In the genomic region with DNA sequence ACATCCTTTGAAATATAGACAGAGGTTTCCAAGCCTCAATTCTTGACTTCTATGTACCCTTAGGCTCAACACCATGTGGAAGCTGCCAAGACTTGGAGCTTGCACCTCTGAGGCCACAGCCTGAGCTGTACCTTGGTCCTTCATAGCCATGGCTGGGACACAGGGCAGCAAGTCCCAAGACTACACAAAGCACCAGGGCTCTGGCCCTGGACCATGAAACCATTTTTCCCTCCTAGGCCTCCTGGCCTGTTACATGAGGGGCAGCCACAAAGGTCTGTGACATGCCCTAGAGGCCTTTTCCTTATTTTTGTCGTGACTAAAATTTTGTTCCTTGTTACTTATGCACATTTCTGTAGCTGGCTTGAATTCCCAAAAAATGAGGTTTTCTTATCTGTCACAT, we compare ENCODE assay signal across 33 cellular contexts.
DNase-seq lines count a peak whose midpoint lies in the region; ATAC-seq, FAIRE-seq and TF ChIP-seq lines count a peak whose summit lies in the region.
"Had no signal": no experiment of that assay in that cellular context is flagged by ENCODE, and none has a peak within 500 bp of the region (broad histone marks: within the 10 kb centered on the region; RNA-seq: fewer than 3 reads in every experiment).

No MANE protein-coding gene starts in this region.

- POLR2A ChIA-PET in A549 (lab: Yijun Ruan, JAX) (no interaction called here), HEK293 (lab: Yijun Ruan, JAX) (no interaction called here), K562 (lab: Yijun Ruan, JAX) (no interaction called here)

- no peaks in the 10 kb centered on the region for H3K36me3 ChIP-seq in HEK293 (ENCODE audit: control insufficient read depth in 2 of 2, insufficient read depth in 1 of 2, low read length in 2 of 2)
- H3K36me3 ChIP-seq in K562 (ENCODE audit: control insufficient read depth, insufficient read depth, low read length), result no peaks in the 10 kb centered on the region
- no peaks in the 10 kb centered on the region for H3K36me3 ChIP-seq in neuronal stem cell (replicated peaks in 1 of 2; ENCODE audit: control insufficient read depth in 2 of 2, insufficient read depth in 2 of 2, low read length in 2 of 2)
- H3K36me3 ChIP-seq: BE2C; BLaER1; BLaER1 treated with 17β-estradiol and CSF1 and Interleukin-3, amounts not matched to agents 10 nM and 100 nM had no signal

- no peak overlapping the region for H3K4me3 ChIP-seq in A549
- no peak overlapping the region for H3K4me3 ChIP-seq in HEK293 (ENCODE audit: low read depth, low read length)
- no peak overlapping the region for H3K4me3 ChIP-seq in K562
- H3K4me3 ChIP-seq in neuronal stem cell (ENCODE audit: low read length in 2 of 2), result no peak overlapping the region
- H3K4me3 ChIP-seq: BLaER1; BLaER1 treated with 17β-estradiol and CSF1 and Interleukin-3, amounts not matched to agents 10 nM and 100 nM had no signal

- H2BK120ac ChIP-seq in neuronal stem cell (ENCODE audit: low read depth, low read length), result no peak overlapping the region

- TF ChIP-seq RAD21 in A549 (conservative IDR thresholded peaks at IDR 0.05 in 1 of 2, IDR thresholded peaks at IDR 0.05 in 1 of 2) (no peak), K562 (CRISPR knock-in tag; conservative IDR thresholded peaks at IDR 0.05 in 1 of 2, IDR thresholded peaks at IDR 0.05 in 1 of 2) (no peak)

- no TSS peak for BruUV-seq in K562 (replicated peaks; lab: Mats Ljungman, UMichigan)

- H3K9me3 ChIP-seq in A549 (no peaks in the 10 kb centered on the region; the same call in 2 of the 3 replicates), HEK293 (ENCODE audit: control insufficient read depth, insufficient read depth, low read depth, low read length) (no peaks in the 10 kb centered on the region), K562 (replicated peaks; ENCODE audit: control insufficient read depth, insufficient read depth, low read depth, low read length) (peaks cover 2% of the 10 kb centered on the region), neuronal stem cell (replicated peaks in 1 of 2; ENCODE audit: control insufficient read depth in 2 of 2, insufficient read depth in 1 of 2, low read depth in 1 of 2, low read length in 2 of 2) (peaks cover 3 to 8% of the 10 kb centered on the region in 2 donors)
- H3K9me3 ChIP-seq: BE2C, Caco-2 had no signal

- H2BK15ac ChIP-seq in neuronal stem cell (ENCODE audit: low read length), result no peak overlapping the region

- peak overlapping the region; percentile 53 for H3K4ac ChIP-seq in neuronal stem cell (ENCODE audit: low read length)

- TF ChIP-seq CTCF in A549 (IDR thresholded peaks at IDR 0.05) (no peak), HEK293 (tag by site-specific recombination; IDR thresholded peaks at IDR 0.05) (no peak), K562 (IDR thresholded peaks at IDR 0.05 in 2 of 3, conservative IDR thresholded peaks at IDR 0.05 in 1 of 3; ENCODE audit: insufficient read depth in 2 of 3, low read depth in 1 of 3, low read length in 3 of 3) (no peak)

- H3K4me2 ChIP-seq in A549, result no peak overlapping the region
- no peak overlapping the region for H3K4me2 ChIP-seq in K562 (ENCODE audit: insufficient read depth, low read length)
- no peak overlapping the region for H3K4me2 ChIP-seq in neuronal stem cell (ENCODE audit: insufficient read depth, low read length, poor library complexity, severe bottlenecking)
- H3K4me2 ChIP-seq: BLaER1; BLaER1 treated with 17β-estradiol and CSF1 and Interleukin-3, amounts not matched to agents 10 nM and 100 nM had no signal

- H3K9ac ChIP-seq in K562 (ENCODE audit: insufficient read depth in 1 of 2, low read depth in 2 of 2, low read length in 2 of 2), result no peak overlapping the region
- H3K9ac ChIP-seq in neuronal stem cell (ENCODE audit: low read depth, low read length, poor library complexity), result no peak overlapping the region
- H3K9ac ChIP-seq: BLaER1; BLaER1 treated with 17β-estradiol and CSF1 and Interleukin-3, amounts not matched to agents 10 nM and 100 nM had no signal

- H3K79me2 ChIP-seq in K562 (ENCODE audit: control insufficient read depth, insufficient read depth, low read length), result no peaks in the 10 kb centered on the region

- H2AFZ ChIP-seq in K562 (ENCODE audit: low read depth, low read length), result no peak overlapping the region
- no peak overlapping the region for H2AFZ ChIP-seq in neuronal stem cell (ENCODE audit: low read length)

- CTCF ChIA-PET in A549 (lab: Yijun Ruan, JAX), result no interaction called here
- CTCF ChIA-PET in HEK293 (lab: Yijun Ruan, JAX), result no interaction called here
- CTCF ChIA-PET in K562 (lab: Yijun Ruan, JAX; ENCODE audit: low intra/inter-chr PET ratio), result no interaction called here

- no peak overlapping the region for H4K8ac ChIP-seq in neuronal stem cell (ENCODE audit: low read depth, low read length)

- no peaks in the 10 kb centered on the region for H3K79me1 ChIP-seq in neuronal stem cell (ENCODE audit: low read depth, low read length)

- no peak overlapping the region for H3K18ac ChIP-seq in neuronal stem cell (ENCODE audit: low read length)

- H3K23ac ChIP-seq in neuronal stem cell (ENCODE audit: low read depth, low read length, poor library complexity), result no peak overlapping the region

- 0% methylated on average over 1 of the region's 1 CpG for WGBS in A549 (ENCODE audit: missing lambda C conversion rate)
- 0% methylated on average over 1 of the region's 1 CpG for WGBS in K562 (ENCODE audit: insufficient coverage, low coverage, missing lambda C conversion rate)
- WGBS in neuronal stem cell (ENCODE audit: extremely low coverage in 2 of 2, insufficient read length in 2 of 2, insufficient replicate concordance in 1 of 2), 2 donors, result no CpG with 5 or more reads among the region's 1 CpG

- ATAC-seq in A549 (no peak), K562 (no peak), HG03571 (IDR thresholded peaks at IDR 0.05; ENCODE audit: unreplicated experiment) (no peak), Right ventricle myocardium superior (ENCODE audit: poor library complexity) (no peak), GM19467 (IDR thresholded peaks at IDR 0.05; ENCODE audit: unreplicated experiment) (no peak)
- ATAC-seq: CD8-positive, alpha-beta T cell had no signal

- in situ Hi-C loops in K562 (cut with MboI), result no loop called here

- H3K14ac ChIP-seq in neuronal stem cell (ENCODE audit: low read length), result no peak overlapping the region

- TF ChIP-seq EP300 in A549 (IDR thresholded peaks at IDR 0.05), result no peak
- TF ChIP-seq EP300 in K562 (IDR thresholded peaks at IDR 0.05; ENCODE audit: low read length), result no peak

- FAIRE-seq in A549 (lab: Jason Lieb, UNC), result no peak
- no peak for FAIRE-seq in K562 (lab: Jason Lieb, UNC)
- FAIRE-seq: A204.1, D721Med had no signal

- H2AK5ac ChIP-seq in neuronal stem cell (ENCODE audit: low read depth, low read length), result no peak overlapping the region

- no peak overlapping the region for H2BK5ac ChIP-seq in neuronal stem cell (ENCODE audit: low read length)

- no peaks in the 10 kb centered on the region for H4K20me1 ChIP-seq in K562 (replicated peaks; ENCODE audit: control insufficient read depth, insufficient read depth, low read length)
- H4K20me1 ChIP-seq: BLaER1; BLaER1 treated with 17β-estradiol and CSF1 and Interleukin-3, amounts not matched to agents 10 nM and 100 nM had no signal

- TF ChIP-seq POLR2A in A549 (IDR thresholded peaks at IDR 0.05; ENCODE audit: low read length) (no peak), K562 (conservative IDR thresholded peaks at IDR 0.05) (no peak)

- H3K4me1 ChIP-seq in A549 (no peaks in the 10 kb centered on the region), HEK293 (ENCODE audit: control insufficient read depth, insufficient read depth, low read length) (no peaks in the 10 kb centered on the region), K562 (replicated peaks in 1 of 2; ENCODE audit: control insufficient read depth in 2 of 2, insufficient read depth in 2 of 2, low read length in 2 of 2) (no peaks in the 10 kb centered on the region), neuronal stem cell (ENCODE audit: control insufficient read depth in 2 of 2, insufficient read depth in 1 of 2, low read depth in 1 of 2, low read length in 2 of 2) (no peaks in the 10 kb centered on the region)
- H3K4me1 ChIP-seq: BE2C; BLaER1; BLaER1 treated with 17β-estradiol and CSF1 and Interleukin-3, amounts not matched to agents 10 nM and 100 nM; Caco-2 had no signal

- H2BK12ac ChIP-seq in neuronal stem cell (ENCODE audit: low read length), result no peak overlapping the region

- DNase-seq in A549 (ENCODE audit: low read depth in 1 of 2, low spot score in 1 of 2) (no peak), K562 (ENCODE audit: extremely low read depth in 1 of 4, low spot score in 3 of 4) (no peak), neuronal stem cell (ENCODE audit: low spot score) (no peak), NCI-H748 treated with DMSO at 0.1 percent for 48 hours (lab: John Stamatoyannopoulos, UW) (no peak), Right ventricle myocardium superior (no peak)
- DNase-seq: 8988T; ACHN; AML-193; BE2C; C1 segment of cervical spinal cord; Caco-2; Calu3; CD4-positive, alpha-beta T cell; CD4-positive, CD25-positive, alpha-beta regulatory T cell; CD8-positive, alpha-beta memory T cell; CD8-positive, alpha-beta T cell; COR-L47; DMS 273 treated with DMSO at 0.1 percent for 48 hours; DMS153; DMS53; DMS79; DMS79 treated with DMSO at 0.1 percent for 48 hours; DND-41; EL had no signal

- H3K9me1 ChIP-seq in K562 (ENCODE audit: control insufficient read depth, insufficient read depth, low read length), result no peaks in the 10 kb centered on the region

- intact Hi-C loops in K562 (cut with micrococcal nuclease), result no loop called here
- intact Hi-C loops in Right ventricle myocardium superior (cut with DNase I), result no loop called here

- H3K27me3 ChIP-seq in K562 (ENCODE audit: control insufficient read depth in 2 of 2, insufficient read depth in 2 of 2, low read length in 2 of 2), result no peaks in the 10 kb centered on the region
- no peaks in the 10 kb centered on the region for H3K27me3 ChIP-seq in neuronal stem cell (ENCODE audit: control insufficient read depth in 3 of 3, insufficient read depth in 3 of 3, low read depth in 1 of 3, low read length in 3 of 3)
- H3K27me3 ChIP-seq: BE2C; BLaER1; BLaER1 treated with 17β-estradiol and CSF1 and Interleukin-3, amounts not matched to agents 10 nM and 100 nM had no signal

- no peak overlapping the region for H3K27ac ChIP-seq in A549
- H3K27ac ChIP-seq in HEK293 (ENCODE audit: extremely low read depth, low read depth, low read length), result no peak overlapping the region
- H3K27ac ChIP-seq in K562 (ENCODE audit: extremely low read depth, low read depth, low read length), result no peak overlapping the region
- H3K27ac ChIP-seq in neuronal stem cell (replicated peaks; ENCODE audit: low read length), result no peak overlapping the region
- H3K27ac ChIP-seq: 22Rv1; BLaER1; BLaER1 treated with 17β-estradiol and CSF1 and Interleukin-3, amounts not matched to agents 10 nM and 100 nM; C4-2B had no signal

- no peak overlapping the region for H4K91ac ChIP-seq in neuronal stem cell (ENCODE audit: low read depth, low read length, poor library complexity)

TF ChIP-seq in A549, 52 proteins besides CTCF, POLR2A, EP300 and RAD21 (continues in another document):
- TF ChIP-seq HOXB5 (CRISPR knock-in tag; IDR thresholded peaks at IDR 0.05) (no peak), POLR2AphosphoS2 (conservative IDR thresholded peaks at IDR 0.05; ENCODE audit: low read length) (no peak)

TF ChIP-seq in HEK293, 187 proteins besides CTCF, POLR2A, EP300 and RAD21 (continues in another document):
- TF ChIP-seq TRIM28 (IDR thresholded peaks at IDR 0.05; ENCODE audit: borderline replicate concordance, low read length), result peak; percentile 75; the same call in 1 of the 2 replicates

TF ChIP-seq in K562, 482 proteins besides CTCF, POLR2A, EP300 and RAD21 (continues in another document):
- no peak for TF ChIP-seq TCF3 (CRISPR knock-in tag; IDR thresholded peaks at IDR 0.05)
